ENCODE assay signal across 14 cellular contexts in genomic region chr16:73289232-73289631, GRCh38.
DNase-seq lines count a peak whose midpoint lies in the region; ATAC-seq and TF ChIP-seq lines count a peak whose summit lies in the region.
"Had no signal": no experiment of that assay in that cellular context is flagged by ENCODE, and none has a peak within 500 bp of the region (broad histone marks: within the 10 kb centered on the region; RNA-seq: fewer than 3 reads in every experiment).

No MANE protein-coding gene starts in this region.

- H3K27me3 ChIP-seq in OCI-LY3 (ENCODE audit: low read depth, low read length) (peaks cover 8% of the 10 kb centered on the region; the same call in 1 of the 2 replicates), prostate gland (replicated peaks; ENCODE audit: insufficient read depth) (no peaks in the 10 kb centered on the region), transverse colon (no peaks in the 10 kb centered on the region)
- H3K27me3 ChIP-seq: upper lobe of left lung had no signal

- peak overlapping the region; percentile 17; the same call in 1 of the 2 replicates for H3K27ac ChIP-seq in OCI-LY3 (ENCODE audit: low read length)
- H3K27ac ChIP-seq in prostate gland: no peak overlapping the region
- H3K27ac ChIP-seq in transverse colon: no peak overlapping the region
- H3K27ac ChIP-seq: C4-2B, upper lobe of left lung had no signal

- H3K4me1 ChIP-seq in OCI-LY3 (ENCODE audit: low read length): peaks cover 23% of the 10 kb centered on the region
- H3K4me1 ChIP-seq in prostate gland (replicated peaks): no peaks in the 10 kb centered on the region
- H3K4me1 ChIP-seq in transverse colon: no peaks in the 10 kb centered on the region
- H3K4me1 ChIP-seq: upper lobe of left lung had no signal

- H3K79me2 ChIP-seq in OCI-LY3 (ENCODE audit: low read length): no peaks in the 10 kb centered on the region

- peak overlapping the region; percentile 12; the same call in 1 of the 2 replicates for H3K9ac ChIP-seq in OCI-LY3 (ENCODE audit: low read length)

- TF ChIP-seq EP300 in transverse colon (IDR thresholded peaks at IDR 0.05; ENCODE audit: low read depth): no peak

- ATAC-seq in GM18858 (IDR thresholded peaks at IDR 0.05; ENCODE audit: unreplicated experiment) (peak; percentile 94), GM21381 (IDR thresholded peaks at IDR 0.05; ENCODE audit: unreplicated experiment) (peak; percentile 91), HG02981 (IDR thresholded peaks at IDR 0.05; ENCODE audit: unreplicated experiment) (peak; percentile 95)

- intact Hi-C loops in prostate gland (cut with DNase I): no loop called here
- intact Hi-C loops in transverse colon (cut with DNase I; ENCODE audit: low total_unique reads): no loop called here

- H3K9me3 ChIP-seq in OCI-LY3 (ENCODE audit: insufficient read depth, low read length) (no peaks in the 10 kb centered on the region), prostate gland (no peaks in the 10 kb centered on the region), transverse colon (no peaks in the 10 kb centered on the region)
- H3K9me3 ChIP-seq: upper lobe of left lung had no signal

- H2AFZ ChIP-seq in OCI-LY3 (ENCODE audit: low read depth, low read length): no peak overlapping the region

- in situ Hi-C loops in transverse colon (cut with MboI; ENCODE audit: low pct_ligation_motif_present in 1 of 4, low pct_unique_long_range_greater_than_20kb in 1 of 4, low sequenced_read_pairs in 3 of 4): no loop called here

- DNase-seq in HK-2 (ENCODE audit: unreplicated experiment) (no peak), prostate gland (ENCODE audit: low spot score) (no peak), transverse colon (no peak), UCSD-AML1 (lab: John Stamatoyannopoulos, UW; ENCODE audit: unreplicated experiment) (no peak)
- DNase-seq: activated naive CD4-positive, alpha-beta T cell treated with anti-CD3 and anti-CD28 coated beads, Interleukin-2, amount 10 ng/mL, durations not matched to agents 7 days and 5 days; dermis blood vessel endothelial cell; NCI-H2171; posterior cingulate gyrus; upper lobe of left lung had no signal

- TF ChIP-seq CTCF in OCI-LY3 (IDR thresholded peaks at IDR 0.05; ENCODE audit: low read depth, low read length): no peak
- no peak for TF ChIP-seq CTCF in prostate gland (IDR thresholded peaks at IDR 0.05)
- no peak for TF ChIP-seq CTCF in transverse colon (IDR thresholded peaks at IDR 0.05)

- 63% methylated on average over 4 of the region's 4 CpGs for WGBS in prostate gland
- 55 to 72% methylated on average over 2 to 4 of the region's 4 CpGs for WGBS in transverse colon (ENCODE audit: low coverage in 1 of 2), 2 donors

- no peaks in the 10 kb centered on the region for H4K20me1 ChIP-seq in OCI-LY3 (ENCODE audit: insufficient read depth, low read length)

- H3K4me3 ChIP-seq in OCI-LY3 (ENCODE audit: low read length) (peak overlapping the region; percentile 27), prostate gland (no peak overlapping the region), transverse colon (no peak overlapping the region)
- H3K4me3 ChIP-seq: upper lobe of left lung had no signal

- TF ChIP-seq POLR2A in prostate gland (IDR thresholded peaks at IDR 0.05) (no peak), transverse colon (IDR thresholded peaks at IDR 0.05) (no peak)

- H3K4me2 ChIP-seq in OCI-LY3 (ENCODE audit: low read length): peak overlapping the region; percentile 63

- H3K36me3 ChIP-seq in OCI-LY3 (replicated peaks; ENCODE audit: low read depth, low read length): no peaks in the 10 kb centered on the region
- H3K36me3 ChIP-seq in prostate gland: no peaks in the 10 kb centered on the region
- no peaks in the 10 kb centered on the region for H3K36me3 ChIP-seq in transverse colon
- H3K36me3 ChIP-seq: upper lobe of left lung had no signal
